Comparison of ENCODE assay signal across 1 cellular context in the genomic region with DNA sequence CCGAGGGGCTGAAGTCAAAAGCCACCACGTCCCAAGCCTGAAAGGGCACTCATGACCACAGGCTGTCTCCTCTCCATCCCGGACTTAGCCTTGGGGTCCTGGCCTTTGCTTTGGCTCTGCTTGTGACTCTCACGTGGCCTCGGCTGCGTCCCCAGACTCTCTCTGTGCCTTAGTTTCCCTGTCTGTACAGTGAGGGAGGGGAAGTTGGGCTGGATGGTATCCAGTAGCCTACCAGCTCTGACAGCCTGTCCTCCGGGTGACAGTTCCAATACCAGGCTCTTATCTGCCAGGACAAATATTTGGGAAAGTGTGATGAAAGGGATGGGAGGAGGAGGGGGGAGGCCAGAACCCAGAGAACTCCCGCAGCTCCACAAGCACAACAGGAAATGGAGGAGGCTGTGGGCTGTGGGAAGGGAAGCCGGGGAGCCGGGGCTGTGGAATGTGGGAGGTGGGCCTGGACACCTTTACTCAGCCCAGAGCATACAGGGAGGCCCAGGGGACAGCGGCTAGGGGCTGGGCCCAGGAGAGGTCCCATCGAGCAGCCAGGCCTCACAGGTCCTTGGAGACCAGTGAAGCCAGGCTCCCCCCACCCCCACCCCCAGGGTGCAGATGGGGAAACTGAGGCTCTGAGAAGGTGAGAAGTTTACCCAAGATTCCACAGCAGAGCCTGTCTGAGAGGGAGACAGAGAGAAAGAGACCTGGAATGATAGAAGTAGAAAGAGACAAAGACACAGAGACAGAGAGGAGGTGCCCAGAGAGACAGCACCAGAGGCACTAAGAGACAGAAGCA.
TF ChIP-seq lines count a peak whose summit lies in the region.

No MANE protein-coding gene starts in this region.

TF ChIP-seq in HepG2, 621 proteins besides CTCF, POLR2A, EP300 and RAD21 (continues in another document):
- TF ChIP-seq ZNF136 (CRISPR knock-in tag; IDR thresholded peaks at IDR 0.05; ENCODE audit: low read depth) (no peak), ZSCAN12 (CRISPR knock-in tag; IDR thresholded peaks at IDR 0.05) (no peak), ZFP91 (CRISPR knock-in tag; IDR thresholded peaks at IDR 0.05; ENCODE audit: borderline replicate concordance) (no peak; the same call in 1 of the 2 replicates), ZNF496 (CRISPR knock-in tag; IDR thresholded peaks at IDR 0.05; ENCODE audit: insufficient replicate concordance) (no peak), GATAD2A (CRISPR knock-in tag; IDR thresholded peaks at IDR 0.05) (peak; percentile 94), SNRNP70 (IDR thresholded peaks at IDR 0.05; ENCODE audit: low read depth, low read length) (no peak), ZNF510 (CRISPR knock-in tag; IDR thresholded peaks at IDR 0.05; ENCODE audit: low read depth) (0 out of 2 replicates have a peak, but pooled peaks have one; percentile 23), ELF1 (CRISPR knock-in tag; IDR thresholded peaks at IDR 0.05) (peak; percentile 80), PITX1 (CRISPR knock-in tag; IDR thresholded peaks at IDR 0.05) (peak; percentile 82), ZFP36 (IDR thresholded peaks at IDR 0.05; ENCODE audit: borderline replicate concordance, low read depth, low read length, partially characterized antibody) (no peak), ELK4 (CRISPR knock-in tag; IDR thresholded peaks at IDR 0.05; ENCODE audit: borderline replicate concordance) (no peak), JUNB (CRISPR knock-in tag; IDR thresholded peaks at IDR 0.05; ENCODE audit: borderline replicate concordance) (no peak; the same call in 1 of the 2 replicates), RBM22 (optimal IDR thresholded peaks at IDR 0.05; ENCODE audit: low read length) (peak; percentile 60), KAT2B (IDR thresholded peaks at IDR 0.05; ENCODE audit: borderline replicate concordance, low read depth, low read length) (no peak), GATAD1 (CRISPR knock-in tag; IDR thresholded peaks at IDR 0.05) (no peak; the same call in 1 of the 2 replicates), ZKSCAN8 (CRISPR knock-in tag; IDR thresholded peaks at IDR 0.05; ENCODE audit: borderline replicate concordance) (peak; percentile 88; the same call in 1 of the 2 replicates), ZNF350 (CRISPR knock-in tag; IDR thresholded peaks at IDR 0.05; ENCODE audit: borderline replicate concordance, low read depth) (peak; percentile 46; the same call in 1 of the 2 replicates), PLRG1 (conservative IDR thresholded peaks at IDR 0.05) (no peak), CBX5 (CRISPR knock-in tag; IDR thresholded peaks at IDR 0.05; ENCODE audit: borderline replicate concordance) (peak; percentile 71; the same call in 1 of the 2 replicates), MXD1 (CRISPR knock-in tag; IDR thresholded peaks at IDR 0.05) (no peak), ZNF460 (CRISPR knock-in tag; IDR thresholded peaks at IDR 0.05; ENCODE audit: borderline replicate concordance) (no peak), CHD4 (IDR thresholded peaks at IDR 0.05; ENCODE audit: borderline replicate concordance, low read length) (no peak), ETV5 (CRISPR knock-in tag; IDR thresholded peaks at IDR 0.05; ENCODE audit: borderline replicate concordance) (peak; percentile 97), ZBTB1 (CRISPR knock-in tag; IDR thresholded peaks at IDR 0.05; ENCODE audit: borderline replicate concordance) (no peak), KDM3A (CRISPR knock-in tag; IDR thresholded peaks at IDR 0.05; ENCODE audit: low read depth) (peak; percentile 86), BRCA1 (CRISPR knock-in tag; IDR thresholded peaks at IDR 0.05) (no peak), HMGA1 (CRISPR knock-in tag; conservative IDR thresholded peaks at IDR 0.05) (no peak)
- TF ChIP-seq, protein P1, sequence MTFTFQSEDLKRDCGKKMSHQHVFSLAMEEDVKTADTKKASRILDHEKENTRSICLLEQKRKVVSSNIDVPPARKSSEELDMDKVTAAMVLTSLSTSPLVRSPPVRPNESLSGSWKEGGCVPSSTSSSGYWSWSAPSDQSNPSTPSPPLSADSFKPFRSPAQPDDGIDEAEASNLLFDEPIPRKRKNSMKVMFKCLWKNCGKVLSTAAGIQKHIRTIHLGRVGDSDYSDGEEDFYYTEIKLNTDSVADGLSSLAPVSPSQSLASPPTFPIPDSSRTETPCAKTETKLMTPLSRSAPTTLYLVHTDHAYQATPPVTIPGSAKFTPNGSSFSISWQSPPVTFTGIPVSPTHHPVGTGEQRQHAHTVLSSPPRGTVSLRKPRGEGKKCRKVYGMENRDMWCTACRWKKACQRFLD (CRISPR knock-in tag; IDR thresholded peaks at IDR 0.05; ENCODE audit: borderline replicate concordance), result 0 out of 2 replicates have a peak, but pooled peaks have one; percentile 71
- TF ChIP-seq, protein P2, sequence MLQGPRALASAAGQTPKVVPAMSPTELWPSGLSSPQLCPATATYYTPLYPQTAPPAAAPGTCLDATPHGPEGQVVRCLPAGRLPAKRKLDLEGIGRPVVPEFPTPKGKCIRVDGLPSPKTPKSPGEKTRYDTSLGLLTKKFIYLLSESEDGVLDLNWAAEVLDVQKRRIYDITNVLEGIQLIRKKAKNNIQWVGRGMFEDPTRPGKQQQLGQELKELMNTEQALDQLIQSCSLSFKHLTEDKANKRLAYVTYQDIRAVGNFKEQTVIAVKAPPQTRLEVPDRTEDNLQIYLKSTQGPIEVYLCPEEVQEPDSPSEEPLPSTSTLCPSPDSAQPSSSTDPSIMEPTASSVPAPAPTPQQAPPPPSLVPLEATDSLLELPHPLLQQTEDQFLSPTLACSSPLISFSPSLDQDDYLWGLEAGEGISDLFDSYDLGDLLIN (CRISPR knock-in tag; IDR thresholded peaks at IDR 0.05; ENCODE audit: borderline replicate concordance), result no peak
- TF ChIP-seq, protein P3, sequence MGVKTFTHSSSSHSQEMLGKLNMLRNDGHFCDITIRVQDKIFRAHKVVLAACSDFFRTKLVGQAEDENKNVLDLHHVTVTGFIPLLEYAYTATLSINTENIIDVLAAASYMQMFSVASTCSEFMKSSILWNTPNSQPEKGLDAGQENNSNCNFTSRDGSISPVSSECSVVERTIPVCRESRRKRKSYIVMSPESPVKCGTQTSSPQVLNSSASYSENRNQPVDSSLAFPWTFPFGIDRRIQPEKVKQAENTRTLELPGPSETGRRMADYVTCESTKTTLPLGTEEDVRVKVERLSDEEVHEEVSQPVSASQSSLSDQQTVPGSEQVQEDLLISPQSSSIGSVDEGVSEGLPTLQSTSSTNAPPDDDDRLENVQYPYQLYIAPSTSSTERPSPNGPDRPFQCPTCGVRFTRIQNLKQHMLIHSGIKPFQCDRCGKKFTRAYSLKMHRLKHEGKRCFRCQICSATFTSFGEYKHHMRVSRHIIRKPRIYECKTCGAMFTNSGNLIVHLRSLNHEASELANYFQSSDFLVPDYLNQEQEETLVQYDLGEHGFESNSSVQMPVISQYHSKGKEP (CRISPR knock-in tag; IDR thresholded peaks at IDR 0.05), result no peak
- TF ChIP-seq, protein P4, sequence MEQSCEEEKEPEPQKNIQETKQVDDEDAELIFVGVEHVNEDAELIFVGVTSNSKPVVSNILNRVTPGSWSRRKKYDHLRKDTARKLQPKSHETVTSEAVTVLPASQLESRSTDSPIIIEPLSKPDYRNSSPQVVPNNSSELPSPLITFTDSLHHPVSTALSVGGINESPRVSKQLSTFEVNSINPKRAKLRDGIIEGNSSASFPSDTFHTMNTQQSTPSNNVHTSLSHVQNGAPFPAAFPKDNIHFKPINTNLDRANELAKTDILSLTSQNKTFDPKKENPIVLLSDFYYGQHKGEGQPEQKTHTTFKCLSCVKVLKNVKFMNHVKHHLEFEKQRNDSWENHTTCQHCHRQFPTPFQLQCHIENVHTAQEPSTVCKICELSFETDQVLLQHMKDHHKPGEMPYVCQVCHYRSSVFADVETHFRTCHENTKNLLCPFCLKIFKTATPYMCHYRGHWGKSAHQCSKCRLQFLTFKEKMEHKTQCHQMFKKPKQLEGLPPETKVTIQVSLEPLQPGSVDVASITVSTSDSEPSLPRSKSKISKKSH (CRISPR knock-in tag; IDR thresholded peaks at IDR 0.05; ENCODE audit: borderline replicate concordance), result no peak
- TF ChIP-seq, protein P5, sequence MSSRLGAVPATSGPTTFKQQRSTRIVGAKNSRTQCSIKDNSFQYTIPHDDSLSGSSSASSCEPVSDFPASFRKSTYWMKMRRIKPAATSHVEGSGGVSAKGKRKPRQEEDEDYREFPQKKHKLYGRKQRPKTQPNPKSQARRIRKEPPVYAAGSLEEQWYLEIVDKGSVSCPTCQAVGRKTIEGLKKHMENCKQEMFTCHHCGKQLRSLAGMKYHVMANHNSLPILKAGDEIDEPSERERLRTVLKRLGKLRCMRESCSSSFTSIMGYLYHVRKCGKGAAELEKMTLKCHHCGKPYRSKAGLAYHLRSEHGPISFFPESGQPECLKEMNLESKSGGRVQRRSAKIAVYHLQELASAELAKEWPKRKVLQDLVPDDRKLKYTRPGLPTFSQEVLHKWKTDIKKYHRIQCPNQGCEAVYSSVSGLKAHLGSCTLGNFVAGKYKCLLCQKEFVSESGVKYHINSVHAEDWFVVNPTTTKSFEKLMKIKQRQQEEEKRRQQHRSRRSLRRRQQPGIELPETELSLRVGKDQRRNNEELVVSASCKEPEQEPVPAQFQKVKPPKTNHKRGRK (CRISPR knock-in tag; IDR thresholded peaks at IDR 0.05), result no peak
- TF ChIP-seq, protein P6, sequence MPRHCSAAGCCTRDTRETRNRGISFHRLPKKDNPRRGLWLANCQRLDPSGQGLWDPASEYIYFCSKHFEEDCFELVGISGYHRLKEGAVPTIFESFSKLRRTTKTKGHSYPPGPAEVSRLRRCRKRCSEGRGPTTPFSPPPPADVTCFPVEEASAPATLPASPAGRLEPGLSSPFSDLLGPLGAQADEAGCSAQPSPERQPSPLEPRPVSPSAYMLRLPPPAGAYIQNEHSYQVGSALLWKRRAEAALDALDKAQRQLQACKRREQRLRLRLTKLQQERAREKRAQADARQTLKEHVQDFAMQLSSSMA (CRISPR knock-in tag; IDR thresholded peaks at IDR 0.05), result peak; percentile 26
- TF ChIP-seq, protein P7, sequence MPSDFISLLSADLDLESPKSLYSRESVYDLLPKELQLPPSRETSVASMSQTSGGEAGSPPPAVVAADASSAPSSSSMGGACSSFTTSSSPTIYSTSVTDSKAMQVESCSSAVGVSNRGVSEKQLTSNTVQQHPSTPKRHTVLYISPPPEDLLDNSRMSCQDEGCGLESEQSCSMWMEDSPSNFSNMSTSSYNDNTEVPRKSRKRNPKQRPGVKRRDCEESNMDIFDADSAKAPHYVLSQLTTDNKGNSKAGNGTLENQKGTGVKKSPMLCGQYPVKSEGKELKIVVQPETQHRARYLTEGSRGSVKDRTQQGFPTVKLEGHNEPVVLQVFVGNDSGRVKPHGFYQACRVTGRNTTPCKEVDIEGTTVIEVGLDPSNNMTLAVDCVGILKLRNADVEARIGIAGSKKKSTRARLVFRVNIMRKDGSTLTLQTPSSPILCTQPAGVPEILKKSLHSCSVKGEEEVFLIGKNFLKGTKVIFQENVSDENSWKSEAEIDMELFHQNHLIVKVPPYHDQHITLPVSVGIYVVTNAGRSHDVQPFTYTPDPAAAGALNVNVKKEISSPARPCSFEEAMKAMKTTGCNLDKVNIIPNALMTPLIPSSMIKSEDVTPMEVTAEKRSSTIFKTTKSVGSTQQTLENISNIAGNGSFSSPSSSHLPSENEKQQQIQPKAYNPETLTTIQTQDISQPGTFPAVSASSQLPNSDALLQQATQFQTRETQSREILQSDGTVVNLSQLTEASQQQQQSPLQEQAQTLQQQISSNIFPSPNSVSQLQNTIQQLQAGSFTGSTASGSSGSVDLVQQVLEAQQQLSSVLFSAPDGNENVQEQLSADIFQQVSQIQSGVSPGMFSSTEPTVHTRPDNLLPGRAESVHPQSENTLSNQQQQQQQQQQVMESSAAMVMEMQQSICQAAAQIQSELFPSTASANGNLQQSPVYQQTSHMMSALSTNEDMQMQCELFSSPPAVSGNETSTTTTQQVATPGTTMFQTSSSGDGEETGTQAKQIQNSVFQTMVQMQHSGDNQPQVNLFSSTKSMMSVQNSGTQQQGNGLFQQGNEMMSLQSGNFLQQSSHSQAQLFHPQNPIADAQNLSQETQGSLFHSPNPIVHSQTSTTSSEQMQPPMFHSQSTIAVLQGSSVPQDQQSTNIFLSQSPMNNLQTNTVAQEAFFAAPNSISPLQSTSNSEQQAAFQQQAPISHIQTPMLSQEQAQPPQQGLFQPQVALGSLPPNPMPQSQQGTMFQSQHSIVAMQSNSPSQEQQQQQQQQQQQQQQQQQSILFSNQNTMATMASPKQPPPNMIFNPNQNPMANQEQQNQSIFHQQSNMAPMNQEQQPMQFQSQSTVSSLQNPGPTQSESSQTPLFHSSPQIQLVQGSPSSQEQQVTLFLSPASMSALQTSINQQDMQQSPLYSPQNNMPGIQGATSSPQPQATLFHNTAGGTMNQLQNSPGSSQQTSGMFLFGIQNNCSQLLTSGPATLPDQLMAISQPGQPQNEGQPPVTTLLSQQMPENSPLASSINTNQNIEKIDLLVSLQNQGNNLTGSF (CRISPR knock-in tag; IDR thresholded peaks at IDR 0.05), result no peak
- TF ChIP-seq, protein P8, sequence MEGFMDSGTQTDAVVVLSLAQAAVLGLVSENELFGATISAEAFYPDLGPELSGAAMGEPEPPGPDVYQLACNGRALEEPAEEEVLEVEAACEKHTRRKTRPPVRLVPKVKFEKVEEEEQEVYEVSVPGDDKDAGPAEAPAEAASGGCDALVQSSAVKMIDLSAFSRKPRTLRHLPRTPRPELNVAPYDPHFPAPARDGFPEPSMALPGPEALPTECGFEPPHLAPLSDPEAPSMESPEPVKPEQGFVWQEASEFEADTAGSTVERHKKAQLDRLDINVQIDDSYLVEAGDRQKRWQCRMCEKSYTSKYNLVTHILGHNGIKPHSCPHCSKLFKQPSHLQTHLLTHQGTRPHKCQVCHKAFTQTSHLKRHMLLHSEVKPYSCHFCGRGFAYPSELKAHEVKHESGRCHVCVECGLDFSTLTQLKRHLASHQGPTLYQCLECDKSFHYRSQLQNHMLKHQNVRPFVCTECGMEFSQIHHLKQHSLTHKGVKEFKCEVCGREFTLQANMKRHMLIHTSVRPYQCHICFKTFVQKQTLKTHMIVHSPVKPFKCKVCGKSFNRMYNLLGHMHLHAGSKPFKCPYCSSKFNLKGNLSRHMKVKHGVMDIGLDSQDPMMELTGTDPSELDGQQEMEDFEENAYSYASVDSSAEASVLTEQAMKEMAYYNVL (CRISPR knock-in tag; IDR thresholded peaks at IDR 0.05; ENCODE audit: borderline replicate concordance), result peak; percentile 90
